Comparison of ENCODE assay signal across 28 cellular contexts in the genomic region with DNA sequence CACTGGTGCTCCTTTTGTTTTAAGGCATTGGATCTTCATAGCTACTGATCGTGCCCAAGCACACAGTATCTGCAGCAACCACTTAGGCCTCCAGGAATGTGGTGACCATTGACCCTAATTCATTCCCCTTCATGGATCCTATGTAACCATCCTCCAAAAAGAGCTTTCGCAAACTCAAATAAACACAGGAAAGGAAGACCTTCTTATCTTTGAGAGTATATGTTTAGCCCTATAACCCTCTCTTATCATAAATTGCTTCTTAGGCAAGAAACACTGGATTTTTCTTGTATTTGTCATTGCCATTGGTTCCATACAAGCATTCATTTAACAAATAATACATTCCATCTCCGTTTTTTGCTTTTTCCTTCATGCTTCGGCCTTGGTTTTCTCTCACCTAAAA. TPM values are rescaled to one million over a fixed set of nuclear protein-coding genes. Genes with fewer than 3 reads are reported as not detected.
"Had no signal": no experiment of that assay in that cellular context is flagged by ENCODE, and none has a peak within 500 bp of the region (broad histone marks: within the 10 kb centered on the region; RNA-seq: fewer than 3 reads in every experiment).

No MANE protein-coding gene starts in this region.

- H2AFZ ChIP-seq: neural progenitor cell had no signal

- H3K36me3 Mint-ChIP-seq: activated CD4-positive, alpha-beta memory T cell treated with anti-CD3 and anti-CD28 coated beads for 36 hours; activated naive CD8-positive, alpha-beta T cell treated with anti-CD3 and anti-CD28 coated beads for 36 hours; naive thymus-derived CD8-positive, alpha-beta T cell had no signal

- H3K27me3 ChIP-seq: adrenal gland, ascending aorta, brain microvascular endothelial cell, neural progenitor cell, tibial nerve, uterus had no signal

- H3K27ac ChIP-seq: adrenal gland, ascending aorta, brain microvascular endothelial cell, neural progenitor cell, tibial nerve, uterus had no signal

- H3K9me3 ChIP-seq: adrenal gland, ascending aorta, tibial nerve, uterus had no signal

- H3K4me2 ChIP-seq: neural progenitor cell had no signal

- H3K4me1 Mint-ChIP-seq: activated CD4-positive, alpha-beta T cell treated with anti-CD3 and anti-CD28 coated beads, Interleukin-2, amount 10 ng/mL, durations not matched to agents 24 days and 14 days; activated naive CD8-positive, alpha-beta T cell treated with anti-CD3 and anti-CD28 coated beads for 36 hours; naive thymus-derived CD8-positive, alpha-beta T cell had no signal

- ATAC-seq: activated T-cell treated with anti-CD3 and anti-CD28 coated beads, Interleukin-2, amount 50 U/mL, for 72 hours; effector memory CD8-positive, alpha-beta T cell; esophagus mucosa; left cardiac atrium; left ventricle myocardium superior; naive thymus-derived CD8-positive, alpha-beta T cell; right cardiac atrium had no signal

- H3K9me3 Mint-ChIP-seq: activated CD4-positive, alpha-beta memory T cell treated with anti-CD3 and anti-CD28 coated beads for 36 hours; activated CD4-positive, alpha-beta T cell treated with anti-CD3 and anti-CD28 coated beads, Interleukin-2, amount 10 ng/mL, durations not matched to agents 24 days and 14 days; activated naive CD8-positive, alpha-beta T cell treated with anti-CD3 and anti-CD28 coated beads for 36 hours; activated T-cell treated with anti-CD3 and anti-CD28 coated beads, Interleukin-2, amount 50 U/mL, for 72 hours; naive thymus-derived CD8-positive, alpha-beta T cell had no signal

- H3K4me3 Mint-ChIP-seq: activated CD4-positive, alpha-beta memory T cell treated with anti-CD3 and anti-CD28 coated beads for 36 hours; activated CD4-positive, alpha-beta T cell treated with anti-CD3 and anti-CD28 coated beads, Interleukin-2, amount 10 ng/mL, durations not matched to agents 24 days and 14 days; activated naive CD8-positive, alpha-beta T cell treated with anti-CD3 and anti-CD28 coated beads for 36 hours; activated T-cell treated with anti-CD3 and anti-CD28 coated beads, Interleukin-2, amount 50 U/mL, for 72 hours; effector memory CD8-positive, alpha-beta T cell; naive thymus-derived CD8-positive, alpha-beta T cell; neural progenitor cell had no signal

- H3K4me1 ChIP-seq: adrenal gland, ascending aorta, neural progenitor cell, tibial nerve, uterus had no signal

- H3K9ac ChIP-seq: neural progenitor cell had no signal

- H3K27ac Mint-ChIP-seq: activated CD4-positive, alpha-beta memory T cell treated with anti-CD3 and anti-CD28 coated beads for 36 hours; activated CD4-positive, alpha-beta T cell treated with anti-CD3 and anti-CD28 coated beads, Interleukin-2, amount 10 ng/mL, durations not matched to agents 24 days and 14 days; activated naive CD8-positive, alpha-beta T cell treated with anti-CD3 and anti-CD28 coated beads for 36 hours; activated T-cell treated with anti-CD3 and anti-CD28 coated beads, Interleukin-2, amount 50 U/mL, for 72 hours; effector memory CD8-positive, alpha-beta T cell; naive thymus-derived CD8-positive, alpha-beta T cell; neural progenitor cell had no signal

- H3K4me3 ChIP-seq: adrenal gland, ascending aorta, neural progenitor cell, tibial nerve, uterus had no signal

- DNase-seq: activated CD4-positive, alpha-beta memory T cell treated with anti-CD3 and anti-CD28 coated beads for 36 hours; activated CD4-positive, alpha-beta T cell treated with anti-CD3 and anti-CD28 coated beads, Interleukin-2, amount 10 ng/mL, durations not matched to agents 24 days and 14 days; activated CD4-positive, CD25-positive, alpha-beta regulatory T cell treated with anti-CD3 and anti-CD28 coated beads, Interleukin-2, amount 50 U/mL, for 72 hours; activated CD8-positive, alpha-beta memory T cell treated with anti-CD3 and anti-CD28 coated beads, Interleukin-2, amount 50 U/mL, for 4 hours; activated naive CD4-positive, alpha-beta T cell treated with Interleukin-2 at 50 U/mL for 16 hours; activated naive CD8-positive, alpha-beta T cell treated with anti-CD3 and anti-CD28 coated beads for 36 hours; activated T-cell treated with anti-CD3 and anti-CD28 coated beads, Interleukin-2, amount 50 U/mL, for 72 hours; adrenal gland; brain microvascular endothelial cell; cortex of kidney; effector memory CD8-positive, alpha-beta T cell; islet precursor cell; left cardiac atrium; left ventricle myocardium superior; naive thymus-derived CD8-positive, alpha-beta T cell; occipital lobe; right cardiac atrium; stimulated activated CD4-positive, alpha-beta T cell treated with anti-CD3 and anti-CD28 coated beads, Interleukin-2, amount 100 ng/mL, for 48 hours; stimulated activated naive CD4-positive, alpha-beta T cell treated with Interleukin-2 at 50 U/mL for 16 hours; T-helper 2 cell; uterus had no signal

- H3K36me3 ChIP-seq: adrenal gland, ascending aorta, brain microvascular endothelial cell, neural progenitor cell, tibial nerve, uterus had no signal

RNA-seq across cellular contexts. Expression of a gene that starts 4.1 kb away (rescaled TPM):
- total RNA-seq: activated CD4-positive, alpha-beta memory T cell treated with anti-CD3 and anti-CD28 coated beads for 36 hours; activated CD4-positive, alpha-beta T cell treated with anti-CD3 and anti-CD28 coated beads, Interleukin-2, amount 10 ng/mL, durations not matched to agents 24 days and 14 days; activated CD8-positive, alpha-beta memory T cell treated with anti-CD3 and anti-CD28 coated beads for 36 hours; activated naive CD8-positive, alpha-beta T cell treated with anti-CD3 and anti-CD28 coated beads for 36 hours; activated T-cell treated with anti-CD3 and anti-CD28 coated beads, Interleukin-2, amount 50 U/mL, for 72 hours; cardiac septum; left ventricle myocardium superior; lung microvascular endothelial cell; naive thymus-derived CD8-positive, alpha-beta T cell; tibial nerve; uterus had no signal
- polyA plus RNA-seq: naive thymus-derived CD8-positive, alpha-beta T cell had no signal
